Comparison of ENCODE assay signal across 1 cellular context in genomic region chr18:24176727-24177416, GRCh38.
TF ChIP-seq lines count a peak whose summit lies in the region.

No MANE protein-coding gene starts in this region.

TF ChIP-seq in GM12878, 131 proteins besides CTCF, POLR2A, EP300 and RAD21 (continued from another document):
- peak; percentile 19 for TF ChIP-seq SP1 (IDR thresholded peaks at IDR 0.05; ENCODE audit: low read depth, low read length)
- TF ChIP-seq ETV6 (conservative IDR thresholded peaks at IDR 0.05 in 1 of 2, IDR thresholded peaks at IDR 0.05 in 1 of 2; ENCODE audit: borderline replicate concordance in 1 of 2, low read depth in 1 of 2), result peak in 1 of 2 experiments; percentile 44; a peak in 1 of 4 replicates
- TF ChIP-seq GATAD2B (conservative IDR thresholded peaks at IDR 0.05; ENCODE audit: low read depth), result no peak
- no peak for TF ChIP-seq ZNF24 (IDR thresholded peaks at IDR 0.05)
- TF ChIP-seq PRDM15 (CRISPR knock-in tag; IDR thresholded peaks at IDR 0.05), result no peak
- TF ChIP-seq PML (IDR thresholded peaks at IDR 0.05; ENCODE audit: low read length), result no peak; the same call in 1 of the 2 replicates
- peak; percentile 54; the same call in 1 of the 2 replicates for TF ChIP-seq ATF3 (IDR thresholded peaks at IDR 0.05; ENCODE audit: borderline replicate concordance, extremely low read depth, low read depth, low read length)
- TF ChIP-seq HCFC1 (IDR thresholded peaks at IDR 0.05; ENCODE audit: low read length), result no peak
- TF ChIP-seq NR2F1 (conservative IDR thresholded peaks at IDR 0.05), result no peak
- no peak for TF ChIP-seq ESRRA (IDR thresholded peaks at IDR 0.05; ENCODE audit: low read length)
- peak; percentile 99 for TF ChIP-seq RUNX3 (IDR thresholded peaks at IDR 0.05; ENCODE audit: low read length)
- TF ChIP-seq POLR2AphosphoS5 (IDR thresholded peaks at IDR 0.05; ENCODE audit: low read length), result no peak
- TF ChIP-seq IRF5 (IDR thresholded peaks at IDR 0.05; ENCODE audit: borderline replicate concordance), result no peak
- TF ChIP-seq NBN (IDR thresholded peaks at IDR 0.05), result no peak
- TF ChIP-seq SPI1 (IDR thresholded peaks at IDR 0.05; ENCODE audit: borderline replicate concordance, insufficient read depth, low read depth, low read length), result peak; percentile 74
- peak; percentile 35; the same call in 1 of the 2 replicates for TF ChIP-seq CREB1 (IDR thresholded peaks at IDR 0.05; ENCODE audit: low read depth)
- TF ChIP-seq IRF4 (IDR thresholded peaks at IDR 0.05; ENCODE audit: low read depth, low read length), result 0 out of 2 replicates have a peak, but pooled peaks have one; percentile 13
- TF ChIP-seq MAX (IDR thresholded peaks at IDR 0.05; ENCODE audit: low read depth, low read length), result no peak
- TF ChIP-seq DPF2 (IDR thresholded peaks at IDR 0.05), result no peak
- TF ChIP-seq MTA2 (IDR thresholded peaks at IDR 0.05; ENCODE audit: low read depth), result 0 out of 2 replicates have a peak, but pooled peaks have one; percentile 12
- TF ChIP-seq RAD51 (IDR thresholded peaks at IDR 0.05), result no peak
- TF ChIP-seq SRF (IDR thresholded peaks at IDR 0.05; ENCODE audit: low read depth in 2 of 2, low read length in 2 of 2), result no peak
- TF ChIP-seq TAF1 (IDR thresholded peaks at IDR 0.05; ENCODE audit: borderline replicate concordance, low read depth, low read length), result no peak
- no peak for TF ChIP-seq ZNF384 (IDR thresholded peaks at IDR 0.05; ENCODE audit: borderline replicate concordance, low read depth, low read length)
- TF ChIP-seq IKZF2 (IDR thresholded peaks at IDR 0.05), result no peak
- peak; percentile 44; the same call in 1 of the 2 replicates for TF ChIP-seq TCF3 (IDR thresholded peaks at IDR 0.05; ENCODE audit: borderline replicate concordance, insufficient read depth, low read depth, low read length)
- TF ChIP-seq CREM (IDR thresholded peaks at IDR 0.05; ENCODE audit: low read depth), result no peak; the same call in 1 of the 2 replicates
- TF ChIP-seq ZSCAN29 (IDR thresholded peaks at IDR 0.05), result no peak
- TF ChIP-seq EED (IDR thresholded peaks at IDR 0.05; ENCODE audit: low read depth), result 0 out of 2 replicates have a peak, but pooled peaks have one; percentile 15
- TF ChIP-seq MLLT1 (IDR thresholded peaks at IDR 0.05), result no peak
- TF ChIP-seq IRF3 (IDR thresholded peaks at IDR 0.05), result no peak
- TF ChIP-seq FOXM1 (IDR thresholded peaks at IDR 0.05; ENCODE audit: low read depth, low read length), result peak; percentile 64
- TF ChIP-seq SUZ12 (IDR thresholded peaks at IDR 0.05; ENCODE audit: unreplicated experiment), result no peak
- no peak for TF ChIP-seq HDAC2 (IDR thresholded peaks at IDR 0.05)
- TF ChIP-seq YY1 (IDR thresholded peaks at IDR 0.05; ENCODE audit: low read depth, low read length), result peak; percentile 65
TF ChIP-seq in GM12878: peak in this region for 18.
